Comparison of ENCODE assay signal across 11 cellular contexts in the genomic region with DNA sequence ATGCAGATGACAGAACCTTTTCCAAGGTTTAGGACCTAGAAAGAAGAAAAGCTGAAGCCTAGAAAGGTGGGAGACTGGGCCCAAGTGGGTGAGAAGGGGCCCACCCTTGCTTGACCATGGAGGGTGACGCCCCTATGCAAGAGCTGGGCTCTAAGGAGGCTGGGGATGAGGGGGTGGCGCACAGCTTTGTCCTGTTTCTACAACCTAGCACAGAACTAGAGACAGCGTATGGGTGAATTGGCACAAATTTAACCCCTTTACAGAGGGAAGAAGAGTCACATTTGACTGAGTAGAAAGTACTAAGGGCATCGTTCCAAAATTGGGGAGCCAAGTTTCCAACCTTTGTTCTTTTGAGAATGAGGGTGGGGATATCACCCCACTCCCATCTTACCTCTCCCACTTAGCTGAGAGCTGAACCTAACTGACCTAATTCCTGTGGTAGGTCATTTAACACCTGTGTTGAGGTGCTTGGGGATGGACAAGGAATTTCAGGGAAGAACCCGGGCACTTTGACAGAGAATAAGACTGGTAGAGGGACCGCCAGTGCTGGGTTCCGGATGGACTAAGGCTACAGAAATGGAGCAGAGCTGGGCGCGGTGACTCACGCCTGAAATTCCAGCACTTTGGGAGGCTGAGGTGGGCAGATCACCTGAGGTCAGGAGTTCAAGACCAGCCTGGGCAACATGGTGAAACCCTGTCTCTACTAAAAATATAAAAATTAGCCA. TPM values are rescaled to one million over a fixed set of nuclear protein-coding genes. Genes with fewer than 3 reads are reported as not detected.
DNase-seq lines count a peak whose midpoint lies in the region; ATAC-seq and TF ChIP-seq lines count a peak whose summit lies in the region.
"Had no signal": no experiment of that assay in that cellular context is flagged by ENCODE, and none has a peak within 500 bp of the region (broad histone marks: within the 10 kb centered on the region; RNA-seq: fewer than 3 reads in every experiment).

No MANE protein-coding gene starts in this region.

- 66% methylated on average over 9 of the region's 10 CpGs for WGBS in right lobe of liver (ENCODE audit: insufficient coverage, low coverage, low lambda C conversion rate, missing lambda C conversion rate)
- 81% methylated on average over 10 of the region's 10 CpGs for WGBS in suprapubic skin

- no peak overlapping the region for H3K4me3 ChIP-seq in right lobe of liver
- H3K4me3 ChIP-seq in suprapubic skin = no peak overlapping the region

- peaks cover 53% of the 10 kb centered on the region for H3K36me3 Mint-ChIP-seq in activated CD4-positive, alpha-beta T cell treated with anti-CD3 and anti-CD28 coated beads, Interleukin-2, amount 10 ng/mL, durations not matched to agents 24 days and 14 days (ENCODE audit: low read depth)
- H3K36me3 Mint-ChIP-seq in activated naive CD4-positive, alpha-beta T cell treated with anti-CD3 and anti-CD28 coated beads, Interleukin-2, amount 50 U/mL, for 72 hours = peaks cover 38 to 39% of the 10 kb centered on the region in 2 donors

- no peaks in the 10 kb centered on the region for H3K27me3 Mint-ChIP-seq in activated CD4-positive, alpha-beta T cell treated with anti-CD3 and anti-CD28 coated beads, Interleukin-2, amount 10 ng/mL, durations not matched to agents 24 days and 14 days

- H3K27me3 ChIP-seq in right lobe of liver (no peaks in the 10 kb centered on the region), suprapubic skin (no peaks in the 10 kb centered on the region)

- peak overlapping the region; percentile 17 for H3K27ac Mint-ChIP-seq in activated CD4-positive, alpha-beta T cell treated with anti-CD3 and anti-CD28 coated beads, Interleukin-2, amount 10 ng/mL, durations not matched to agents 24 days and 14 days
- peak overlapping the region; percentile 96 to 99 for H3K27ac Mint-ChIP-seq in activated naive CD4-positive, alpha-beta T cell treated with anti-CD3 and anti-CD28 coated beads, Interleukin-2, amount 50 U/mL, for 72 hours

- H3K9me3 ChIP-seq in right lobe of liver = no peaks in the 10 kb centered on the region
- no peaks in the 10 kb centered on the region for H3K9me3 ChIP-seq in suprapubic skin

- TF ChIP-seq POLR2A in right lobe of liver (IDR thresholded peaks at IDR 0.05) = peak; percentile 13
- TF ChIP-seq POLR2A in suprapubic skin (IDR thresholded peaks at IDR 0.05) = no peak

- peak in 1 of 2 donors; percentile 2 for ATAC-seq in activated naive CD4-positive, alpha-beta T cell treated with anti-CD3 and anti-CD28 coated beads, Interleukin-2, amount 50 U/mL, for 72 hours
- ATAC-seq in right lobe of liver = peak in 1 of 4 donors; percentile 0

- intact Hi-C loops in activated CD4-positive, alpha-beta T cell treated with anti-CD3 and anti-CD28 coated beads, Interleukin-2, amount 10 ng/mL, durations not matched to agents 24 days and 14 days (cut with micrococcal nuclease) = no loop called here
- intact Hi-C loops in right lobe of liver (cut with DNase I) = no loop called here

- TF ChIP-seq CTCF in right lobe of liver (IDR thresholded peaks at IDR 0.05) = no peak
- TF ChIP-seq CTCF in suprapubic skin (IDR thresholded peaks at IDR 0.05) = no peak
- no peak for TF ChIP-seq CTCF in GM20000 (IDR thresholded peaks at IDR 0.05; ENCODE audit: extremely low read depth, missing control alignments)

- peak; percentile 66 for DNase-seq in activated CD4-positive, alpha-beta T cell treated with anti-CD3 and anti-CD28 coated beads, Interleukin-2, amount 10 ng/mL, durations not matched to agents 24 days and 14 days
- no peak for DNase-seq in activated CD4-positive, alpha-beta T cell treated with anti-CD3 and anti-CD28 coated beads for 48 hours
- no peak for DNase-seq in activated naive CD4-positive, alpha-beta T cell treated with anti-CD3 and anti-CD28 coated beads, Interleukin-2, amount 50 U/mL, for 72 hours (ENCODE audit: low spot score in 2 of 2)
- DNase-seq in right lobe of liver = no peak
- no peak for DNase-seq in suprapubic skin (ENCODE audit: low spot score in 2 of 2)
- DNase-seq in NCI-H524 treated with DMSO at 0.1 percent for 48 hours (lab: John Stamatoyannopoulos, UW) = no peak
- no peak for DNase-seq in GM20000 (ENCODE audit: low spot score)
- DNase-seq in MV-4-11 (lab: John Stamatoyannopoulos, UW) = no peak
- DNase-seq: ACHN; activated CD4-positive, CD25-positive, alpha-beta regulatory T cell treated with anti-CD3 and anti-CD28 coated beads, Interleukin-2, amount 50 U/mL, for 72 hours; NCI-H510A treated with DMSO at 0.1 percent for 48 hours had no signal

- peaks cover 41% of the 10 kb centered on the region for H3K4me1 Mint-ChIP-seq in activated CD4-positive, alpha-beta T cell treated with anti-CD3 and anti-CD28 coated beads, Interleukin-2, amount 10 ng/mL, durations not matched to agents 24 days and 14 days

- no peak for TF ChIP-seq EP300 in suprapubic skin (IDR thresholded peaks at IDR 0.05)

- H3K36me3 ChIP-seq in right lobe of liver (peaks cover 8 to 36% (median 31%) of the 10 kb centered on the region in 4 donors), suprapubic skin (peaks cover 45% of the 10 kb centered on the region)

- H3K27ac ChIP-seq in right lobe of liver (peak overlapping the region; percentile 60 to 99 (median 99)), suprapubic skin (peak overlapping the region; percentile 54)

- peak overlapping the region; percentile 24 for H3K4me3 Mint-ChIP-seq in activated CD4-positive, alpha-beta T cell treated with anti-CD3 and anti-CD28 coated beads, Interleukin-2, amount 10 ng/mL, durations not matched to agents 24 days and 14 days

- H3K4me1 ChIP-seq in right lobe of liver (peaks cover 0 to 24% (median 5%) of the 10 kb centered on the region in 4 donors), suprapubic skin (peaks cover 58% of the 10 kb centered on the region)

- H3K9me3 Mint-ChIP-seq in activated CD4-positive, alpha-beta T cell treated with anti-CD3 and anti-CD28 coated beads, Interleukin-2, amount 10 ng/mL, durations not matched to agents 24 days and 14 days = no peaks in the 10 kb centered on the region
- H3K9me3 Mint-ChIP-seq in activated naive CD4-positive, alpha-beta T cell treated with anti-CD3 and anti-CD28 coated beads, Interleukin-2, amount 50 U/mL, for 72 hours = no peaks in the 10 kb centered on the region

RNA-seq across cellular contexts. Expression of gene NFKBIA, which starts 5.3 kb away (rescaled TPM):
- 506 and 534 TPM in 2 replicates for total RNA-seq in activated CD4-positive, alpha-beta T cell treated with anti-CD3 and anti-CD28 coated beads, Interleukin-2, amount 10 ng/mL, durations not matched to agents 24 days and 14 days
- total RNA-seq in activated naive CD4-positive, alpha-beta T cell treated with anti-CD3 and anti-CD28 coated beads, Interleukin-2, amount 50 U/mL, for 72 hours = 100 to 1,000 TPM; 150 to 303 TPM
- total RNA-seq in right lobe of liver = 100 to 1,000 TPM in 3 of 6 experiments, 10 to 100 TPM in 3; 84.8 to 140 (median 106) TPM
- total RNA-seq in suprapubic skin = 100 to 1,000 TPM; 510 to 768 (median 735) TPM
